ENCODE assay signal across 1 cellular context in the genomic region with DNA sequence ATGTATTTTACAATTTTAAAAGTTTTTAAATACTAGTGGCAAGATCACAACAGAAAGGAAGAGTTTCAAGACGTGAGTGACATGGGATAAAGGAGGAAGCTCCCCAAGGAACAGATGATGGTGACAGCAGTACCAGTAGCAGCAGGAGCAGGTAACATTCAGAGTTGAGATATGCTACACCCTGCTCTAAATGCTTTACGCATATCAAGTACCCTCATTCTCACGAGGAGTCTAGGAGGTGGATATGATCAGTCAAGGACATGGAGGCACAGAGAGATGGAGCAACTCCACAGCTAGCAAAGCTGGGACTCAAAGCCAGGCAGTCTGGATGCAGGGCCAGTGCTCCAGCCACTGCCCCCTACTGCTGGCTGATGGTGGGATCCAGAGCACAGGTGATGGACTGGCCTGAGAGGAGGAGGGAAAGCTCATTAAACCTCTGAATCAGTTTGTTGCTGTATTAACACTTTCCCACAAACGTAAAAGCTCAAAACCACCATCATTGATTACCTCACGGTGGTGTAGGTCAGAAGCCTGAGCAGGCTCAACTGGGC.
TF ChIP-seq lines count a peak whose summit lies in the region.

No MANE protein-coding gene starts in this region.

TF ChIP-seq in HCT116, 20 proteins besides CTCF, POLR2A, EP300 and RAD21 (continued from another document):
- TF ChIP-seq, protein P1, sequence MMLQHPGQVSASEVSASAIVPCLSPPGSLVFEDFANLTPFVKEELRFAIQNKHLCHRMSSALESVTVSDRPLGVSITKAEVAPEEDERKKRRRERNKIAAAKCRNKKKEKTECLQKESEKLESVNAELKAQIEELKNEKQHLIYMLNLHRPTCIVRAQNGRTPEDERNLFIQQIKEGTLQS (IDR thresholded peaks at IDR 0.05), result no peak
- TF ChIP-seq, protein P2, sequence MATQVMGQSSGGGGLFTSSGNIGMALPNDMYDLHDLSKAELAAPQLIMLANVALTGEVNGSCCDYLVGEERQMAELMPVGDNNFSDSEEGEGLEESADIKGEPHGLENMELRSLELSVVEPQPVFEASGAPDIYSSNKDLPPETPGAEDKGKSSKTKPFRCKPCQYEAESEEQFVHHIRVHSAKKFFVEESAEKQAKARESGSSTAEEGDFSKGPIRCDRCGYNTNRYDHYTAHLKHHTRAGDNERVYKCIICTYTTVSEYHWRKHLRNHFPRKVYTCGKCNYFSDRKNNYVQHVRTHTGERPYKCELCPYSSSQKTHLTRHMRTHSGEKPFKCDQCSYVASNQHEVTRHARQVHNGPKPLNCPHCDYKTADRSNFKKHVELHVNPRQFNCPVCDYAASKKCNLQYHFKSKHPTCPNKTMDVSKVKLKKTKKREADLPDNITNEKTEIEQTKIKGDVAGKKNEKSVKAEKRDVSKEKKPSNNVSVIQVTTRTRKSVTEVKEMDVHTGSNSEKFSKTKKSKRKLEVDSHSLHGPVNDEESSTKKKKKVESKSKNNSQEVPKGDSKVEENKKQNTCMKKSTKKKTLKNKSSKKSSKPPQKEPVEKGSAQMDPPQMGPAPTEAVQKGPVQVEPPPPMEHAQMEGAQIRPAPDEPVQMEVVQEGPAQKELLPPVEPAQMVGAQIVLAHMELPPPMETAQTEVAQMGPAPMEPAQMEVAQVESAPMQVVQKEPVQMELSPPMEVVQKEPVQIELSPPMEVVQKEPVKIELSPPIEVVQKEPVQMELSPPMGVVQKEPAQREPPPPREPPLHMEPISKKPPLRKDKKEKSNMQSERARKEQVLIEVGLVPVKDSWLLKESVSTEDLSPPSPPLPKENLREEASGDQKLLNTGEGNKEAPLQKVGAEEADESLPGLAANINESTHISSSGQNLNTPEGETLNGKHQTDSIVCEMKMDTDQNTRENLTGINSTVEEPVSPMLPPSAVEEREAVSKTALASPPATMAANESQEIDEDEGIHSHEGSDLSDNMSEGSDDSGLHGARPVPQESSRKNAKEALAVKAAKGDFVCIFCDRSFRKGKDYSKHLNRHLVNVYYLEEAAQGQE (IDR thresholded peaks at IDR 0.05; ENCODE audit: low read depth), result no peak
- no peak for TF ChIP-seq JUND (IDR thresholded peaks at IDR 0.05)
